ENCODE assay signal across 9 cellular contexts in the genomic region with DNA sequence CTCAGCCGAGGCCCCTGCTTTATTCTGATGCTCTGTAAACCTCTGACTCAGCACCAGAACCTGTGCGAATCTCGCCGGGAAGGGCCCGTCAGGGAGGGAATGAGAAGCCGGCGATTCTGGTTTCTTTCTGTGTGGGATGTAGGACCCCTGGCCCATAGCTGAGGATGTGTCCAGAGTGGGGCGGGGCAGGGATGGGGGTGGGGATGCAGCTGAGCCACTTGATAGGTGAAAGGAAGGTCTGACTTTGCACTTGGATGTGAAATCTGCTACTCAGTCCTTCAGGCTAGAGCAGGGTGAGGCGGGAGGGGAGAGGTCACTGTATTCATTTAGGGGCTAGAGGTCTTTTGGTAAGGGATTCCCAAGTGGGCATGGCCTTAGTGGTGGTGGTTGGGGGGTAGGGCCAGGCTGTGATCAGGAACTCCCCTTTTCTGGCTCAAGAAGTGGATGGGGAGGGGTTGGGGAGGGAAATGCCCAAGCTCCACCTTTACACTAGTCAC. TPM values are rescaled to one million over a fixed set of nuclear protein-coding genes. Genes with fewer than 3 reads are reported as not detected.
A peak's percentile ranks its signal among the peaks of the same experiment; 100 is the strongest.
DNase-seq lines count a peak whose midpoint lies in the region; ATAC-seq and TF ChIP-seq lines count a peak whose summit lies in the region.
"Had no signal": no experiment of that assay in that cellular context is flagged by ENCODE, and none has a peak within 500 bp of the region (broad histone marks: within the 10 kb centered on the region; RNA-seq: fewer than 3 reads in every experiment).

No MANE protein-coding gene starts in this region.

- no peak overlapping the region for H3K27ac ChIP-seq in dorsolateral prefrontal cortex

- intact Hi-C loops in dorsolateral prefrontal cortex (cut with DNase I) = loop anchor here in 1 of 2 donors (10.0 kb wide), 1 partner anchor 162 kb away; no protein-coding TSS in a partner anchor

- peaks cover 0 to 37% (median 21%) of the 10 kb centered on the region in 45 donors for H3K27me3 ChIP-seq in dorsolateral prefrontal cortex

- no peak for TF ChIP-seq CTCF in dorsolateral prefrontal cortex (IDR thresholded peaks at IDR 0.05 in 54 of 56, conservative IDR thresholded peaks at IDR 0.05 in 2 of 56; ENCODE audit: low read depth in 1 of 56, partially characterized antibody in 56 of 56)

- peak overlapping the region in 50 of 59 donors; percentile 23 to 70 (median 54) for H3K4me3 ChIP-seq in dorsolateral prefrontal cortex
- H3K4me3 ChIP-seq in skeletal muscle cell (ENCODE audit: low read depth, low read length) = peak overlapping the region; percentile 61

- DNase-seq in NK-92 treated with Interleukin-12 subunit alpha and Interleukin-12 subunit beta, amount 100 ng/mL, for 24 hours (lab: John Stamatoyannopoulos, UW) = peak; percentile 59
- DNase-seq in NK-92 (lab: John Stamatoyannopoulos, UW; ENCODE audit: unreplicated experiment) = no peak
- peak; percentile 51 for DNase-seq in M059J (ENCODE audit: low read depth)
- DNase-seq in dorsolateral prefrontal cortex = no peak
- no peak for DNase-seq in skeletal muscle cell (ENCODE audit: low read depth)
- DNase-seq in epidermal melanocyte (ENCODE audit: insufficient read length, low spot score) = no peak
- DNase-seq in SIG-M5 treated with dmso at 0.1 percent for 504 hours (lab: John Stamatoyannopoulos, UW; ENCODE audit: unreplicated experiment) = no peak
- DNase-seq: NCI-H524 had no signal

- no peak for ATAC-seq in GM19467 (IDR thresholded peaks at IDR 0.05; ENCODE audit: unreplicated experiment)

RNA-seq across cellular contexts. Expression of a gene that starts 2.3 kb away (rescaled TPM):
- total RNA-seq in M059J (2014; rRNA removed; shearing (Covaris generic)) = 6.1 and 8.4 TPM in 2 replicates
- 10 to 100 TPM in 117 of 120 experiments, 1 to 10 TPM in 3; 5.5 to 33.1 (median 20.3) TPM for total RNA-seq in dorsolateral prefrontal cortex

Comparison
In these comparisons a context has a peak if more than half of its experiments do, and no peak if none do; other contexts are left out.
1. DNase-seq: peak in NK-92 treated with Interleukin-12 subunit alpha and Interleukin-12 subunit beta, amount 100 ng/mL, for 24 hours (single experiment) and M059J (single experiment); none in NK-92 (single experiment), dorsolateral prefrontal cortex (0 of 10), skeletal muscle cell (single experiment), epidermal melanocyte (single experiment) and SIG-M5 treated with dmso at 0.1 percent for 504 hours (single experiment).